Comparison of ENCODE assay signal across 1 cellular context in the genomic region with DNA sequence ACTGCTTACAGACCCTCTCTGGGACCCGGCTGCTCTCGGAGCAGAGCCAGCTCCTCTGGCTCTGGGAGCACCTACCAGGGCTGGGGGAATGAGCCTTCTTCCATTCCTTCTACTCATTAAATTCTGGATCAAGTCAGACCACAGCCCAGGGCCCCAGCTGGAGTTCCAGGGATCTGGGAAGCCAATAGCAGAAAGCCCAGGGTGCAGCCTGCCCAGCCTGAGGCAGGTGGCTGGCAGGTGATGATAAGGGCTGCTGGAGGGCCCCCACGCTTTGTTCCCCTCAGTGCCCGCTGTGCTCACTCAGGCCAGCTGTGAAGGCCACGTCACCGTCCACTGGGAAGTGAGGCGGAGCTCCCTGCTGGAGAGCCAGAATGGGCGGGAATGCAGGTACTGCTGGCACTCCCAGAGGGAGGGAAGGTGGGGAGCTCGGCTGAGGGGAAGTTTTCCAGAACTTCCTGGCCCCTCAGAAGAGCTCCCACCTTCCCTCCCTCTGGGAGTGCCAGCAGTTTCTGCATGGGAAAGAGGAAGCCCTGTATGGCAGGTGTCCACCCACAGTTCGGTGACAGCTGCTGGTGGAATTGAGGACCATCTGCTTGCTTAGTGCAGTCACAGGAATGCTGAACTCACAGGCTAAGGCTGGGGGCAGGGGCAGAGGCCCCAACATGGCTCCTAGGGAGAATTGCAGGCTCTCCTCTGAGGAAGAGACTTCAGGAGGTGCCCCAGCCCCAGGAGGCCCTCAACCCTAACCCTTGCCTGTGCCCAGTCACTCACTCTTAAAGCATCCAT.
A peak's percentile ranks its signal among the peaks of the same experiment; 100 is the strongest.
TF ChIP-seq lines count a peak whose summit lies in the region.

No MANE protein-coding gene starts in this region.

TF ChIP-seq in HepG2, 621 proteins besides CTCF, POLR2A, EP300 and RAD21:
- TF ChIP-seq POLR2AphosphoS5 (IDR thresholded peaks at IDR 0.05; ENCODE audit: low read depth, low read length) = no peak
- TF ChIP-seq MED13 (CRISPR knock-in tag; IDR thresholded peaks at IDR 0.05) = no peak
- TF ChIP-seq TFAP4 (IDR thresholded peaks at IDR 0.05; ENCODE audit: borderline replicate concordance, low read depth) = peak; percentile 51; the same call in 1 of the 2 replicates
- TF ChIP-seq, protein P1, sequence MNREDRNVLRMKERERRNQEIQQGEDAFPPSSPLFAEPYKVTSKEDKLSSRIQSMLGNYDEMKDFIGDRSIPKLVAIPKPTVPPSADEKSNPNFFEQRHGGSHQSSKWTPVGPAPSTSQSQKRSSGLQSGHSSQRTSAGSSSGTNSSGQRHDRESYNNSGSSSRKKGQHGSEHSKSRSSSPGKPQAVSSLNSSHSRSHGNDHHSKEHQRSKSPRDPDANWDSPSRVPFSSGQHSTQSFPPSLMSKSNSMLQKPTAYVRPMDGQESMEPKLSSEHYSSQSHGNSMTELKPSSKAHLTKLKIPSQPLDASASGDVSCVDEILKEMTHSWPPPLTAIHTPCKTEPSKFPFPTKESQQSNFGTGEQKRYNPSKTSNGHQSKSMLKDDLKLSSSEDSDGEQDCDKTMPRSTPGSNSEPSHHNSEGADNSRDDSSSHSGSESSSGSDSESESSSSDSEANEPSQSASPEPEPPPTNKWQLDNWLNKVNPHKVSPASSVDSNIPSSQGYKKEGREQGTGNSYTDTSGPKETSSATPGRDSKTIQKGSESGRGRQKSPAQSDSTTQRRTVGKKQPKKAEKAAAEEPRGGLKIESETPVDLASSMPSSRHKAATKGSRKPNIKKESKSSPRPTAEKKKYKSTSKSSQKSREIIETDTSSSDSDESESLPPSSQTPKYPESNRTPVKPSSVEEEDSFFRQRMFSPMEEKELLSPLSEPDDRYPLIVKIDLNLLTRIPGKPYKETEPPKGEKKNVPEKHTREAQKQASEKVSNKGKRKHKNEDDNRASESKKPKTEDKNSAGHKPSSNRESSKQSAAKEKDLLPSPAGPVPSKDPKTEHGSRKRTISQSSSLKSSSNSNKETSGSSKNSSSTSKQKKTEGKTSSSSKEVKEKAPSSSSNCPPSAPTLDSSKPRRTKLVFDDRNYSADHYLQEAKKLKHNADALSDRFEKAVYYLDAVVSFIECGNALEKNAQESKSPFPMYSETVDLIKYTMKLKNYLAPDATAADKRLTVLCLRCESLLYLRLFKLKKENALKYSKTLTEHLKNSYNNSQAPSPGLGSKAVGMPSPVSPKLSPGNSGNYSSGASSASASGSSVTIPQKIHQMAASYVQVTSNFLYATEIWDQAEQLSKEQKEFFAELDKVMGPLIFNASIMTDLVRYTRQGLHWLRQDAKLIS (CRISPR knock-in tag; IDR thresholded peaks at IDR 0.05) = no peak
- 0 out of 2 replicates have a peak, but pooled peaks have one; percentile 10 for TF ChIP-seq CREB1 (IDR thresholded peaks at IDR 0.05)
- no peak for TF ChIP-seq CREB1 (CRISPR knock-in tag; IDR thresholded peaks at IDR 0.05)
- TF ChIP-seq, protein P2, sequence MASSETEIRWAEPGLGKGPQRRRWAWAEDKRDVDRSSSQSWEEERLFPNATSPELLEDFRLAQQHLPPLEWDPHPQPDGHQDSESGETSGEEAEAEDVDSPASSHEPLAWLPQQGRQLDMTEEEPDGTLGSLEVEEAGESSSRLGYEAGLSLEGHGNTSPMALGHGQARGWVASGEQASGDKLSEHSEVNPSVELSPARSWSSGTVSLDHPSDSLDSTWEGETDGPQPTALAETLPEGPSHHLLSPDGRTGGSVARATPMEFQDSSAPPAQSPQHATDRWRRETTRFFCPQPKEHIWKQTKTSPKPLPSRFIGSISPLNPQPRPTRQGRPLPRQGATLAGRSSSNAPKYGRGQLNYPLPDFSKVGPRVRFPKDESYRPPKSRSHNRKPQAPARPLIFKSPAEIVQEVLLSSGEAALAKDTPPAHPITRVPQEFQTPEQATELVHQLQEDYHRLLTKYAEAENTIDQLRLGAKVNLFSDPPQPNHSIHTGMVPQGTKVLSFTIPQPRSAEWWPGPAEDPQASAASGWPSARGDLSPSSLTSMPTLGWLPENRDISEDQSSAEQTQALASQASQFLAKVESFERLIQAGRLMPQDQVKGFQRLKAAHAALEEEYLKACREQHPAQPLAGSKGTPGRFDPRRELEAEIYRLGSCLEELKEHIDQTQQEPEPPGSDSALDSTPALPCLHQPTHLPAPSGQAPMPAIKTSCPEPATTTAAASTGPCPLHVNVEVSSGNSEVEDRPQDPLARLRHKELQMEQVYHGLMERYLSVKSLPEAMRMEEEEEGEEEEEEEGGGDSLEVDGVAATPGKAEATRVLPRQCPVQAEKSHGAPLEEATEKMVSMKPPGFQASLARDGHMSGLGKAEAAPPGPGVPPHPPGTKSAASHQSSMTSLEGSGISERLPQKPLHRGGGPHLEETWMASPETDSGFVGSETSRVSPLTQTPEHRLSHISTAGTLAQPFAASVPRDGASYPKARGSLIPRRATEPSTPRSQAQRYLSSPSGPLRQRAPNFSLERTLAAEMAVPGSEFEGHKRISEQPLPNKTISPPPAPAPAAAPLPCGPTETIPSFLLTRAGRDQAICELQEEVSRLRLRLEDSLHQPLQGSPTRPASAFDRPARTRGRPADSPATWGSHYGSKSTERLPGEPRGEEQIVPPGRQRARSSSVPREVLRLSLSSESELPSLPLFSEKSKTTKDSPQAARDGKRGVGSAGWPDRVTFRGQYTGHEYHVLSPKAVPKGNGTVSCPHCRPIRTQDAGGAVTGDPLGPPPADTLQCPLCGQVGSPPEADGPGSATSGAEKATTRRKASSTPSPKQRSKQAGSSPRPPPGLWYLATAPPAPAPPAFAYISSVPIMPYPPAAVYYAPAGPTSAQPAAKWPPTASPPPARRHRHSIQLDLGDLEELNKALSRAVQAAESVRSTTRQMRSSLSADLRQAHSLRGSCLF (CRISPR knock-in tag; IDR thresholded peaks at IDR 0.05; ENCODE audit: borderline replicate concordance) = no peak
- no peak for TF ChIP-seq TRIM24 (CRISPR knock-in tag; IDR thresholded peaks at IDR 0.05)
- TF ChIP-seq, protein P3, sequence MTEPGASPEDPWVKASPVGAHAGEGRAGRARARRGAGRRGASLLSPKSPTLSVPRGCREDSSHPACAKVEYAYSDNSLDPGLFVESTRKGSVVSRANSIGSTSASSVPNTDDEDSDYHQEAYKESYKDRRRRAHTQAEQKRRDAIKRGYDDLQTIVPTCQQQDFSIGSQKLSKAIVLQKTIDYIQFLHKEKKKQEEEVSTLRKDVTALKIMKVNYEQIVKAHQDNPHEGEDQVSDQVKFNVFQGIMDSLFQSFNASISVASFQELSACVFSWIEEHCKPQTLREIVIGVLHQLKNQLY (CRISPR knock-in tag; IDR thresholded peaks at IDR 0.05) = no peak
- TF ChIP-seq, protein P4, sequence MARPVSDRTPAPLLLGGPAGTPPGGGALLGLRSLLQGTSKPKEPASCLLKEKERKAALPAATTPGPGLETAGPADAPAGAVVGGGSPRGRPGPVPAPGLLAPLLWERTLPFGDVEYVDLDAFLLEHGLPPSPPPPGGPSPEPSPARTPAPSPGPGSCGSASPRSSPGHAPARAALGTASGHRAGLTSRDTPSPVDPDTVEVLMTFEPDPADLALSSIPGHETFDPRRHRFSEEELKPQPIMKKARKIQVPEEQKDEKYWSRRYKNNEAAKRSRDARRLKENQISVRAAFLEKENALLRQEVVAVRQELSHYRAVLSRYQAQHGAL (CRISPR knock-in tag; IDR thresholded peaks at IDR 0.05; ENCODE audit: not compliant biosample characterization) = no peak
- TF ChIP-seq ZNF713 (CRISPR knock-in tag; IDR thresholded peaks at IDR 0.05) = no peak
- peak; percentile 30; the same call in 1 of the 2 replicates for TF ChIP-seq ZNF687 (CRISPR knock-in tag; IDR thresholded peaks at IDR 0.05)
- peak; percentile 30; the same call in 1 of the 2 replicates for TF ChIP-seq TFDP2 (CRISPR knock-in tag; IDR thresholded peaks at IDR 0.05)
- TF ChIP-seq FOXA1 (IDR thresholded peaks at IDR 0.05) = no peak
- TF ChIP-seq FOXA1 (CRISPR knock-in tag; IDR thresholded peaks at IDR 0.05) = no peak
- TF ChIP-seq ZSCAN31 (CRISPR knock-in tag; IDR thresholded peaks at IDR 0.05; ENCODE audit: low read depth) = no peak
- TF ChIP-seq ZNF720 (CRISPR knock-in tag; IDR thresholded peaks at IDR 0.05) = no peak
- no peak for TF ChIP-seq ZNF24 (IDR thresholded peaks at IDR 0.05)
